In genomic region chr12:110023634-110024023, GRCh38 we compare ENCODE assay signal across 1 cellular context.
TF ChIP-seq lines count a peak whose summit lies in the region.

No MANE protein-coding gene starts in this region.

TF ChIP-seq in K562, 482 proteins besides CTCF, POLR2A, EP300 and RAD21:
- peak; percentile 1; the same call in 1 of the 2 replicates for TF ChIP-seq C11orf30 (IDR thresholded peaks at IDR 0.05; ENCODE audit: low read depth)
- TF ChIP-seq AFF1 (IDR thresholded peaks at IDR 0.05; ENCODE audit: low read depth in 1 of 2, partially characterized antibody in 2 of 2), result no peak
- TF ChIP-seq BRF1 (IDR thresholded peaks at IDR 0.05; ENCODE audit: borderline replicate concordance, extremely low read depth, insufficient read length), result no peak
- no peak for TF ChIP-seq FOXM1 (IDR thresholded peaks at IDR 0.05; ENCODE audit: low read depth)
- no peak for TF ChIP-seq FOXM1 (CRISPR knock-in tag; IDR thresholded peaks at IDR 0.05; ENCODE audit: low read depth)
- no peak for TF ChIP-seq TGIF2 (CRISPR knock-in tag; IDR thresholded peaks at IDR 0.05)
- no peak for TF ChIP-seq ELF4 (CRISPR knock-in tag; IDR thresholded peaks at IDR 0.05)
- no peak for TF ChIP-seq ZNF121 (CRISPR knock-in tag; conservative IDR thresholded peaks at IDR 0.05)
- TF ChIP-seq NONO (IDR thresholded peaks at IDR 0.05; ENCODE audit: low read depth in 2 of 2, low read length in 1 of 2), result no peak
- 0 out of 2 replicates have a peak, but pooled peaks have one; percentile 2 for TF ChIP-seq MAFG (tag; conservative IDR thresholded peaks at IDR 0.05)
- TF ChIP-seq ZBTB2 (IDR thresholded peaks at IDR 0.05), result no peak
- no peak for TF ChIP-seq MAFK (IDR thresholded peaks at IDR 0.05; ENCODE audit: low read length)
